Comparison of ENCODE assay signal across 13 cellular contexts in genomic region chr9:78292716-78293497, GRCh38. TPM values are rescaled to one million over a fixed set of nuclear protein-coding genes. Genes with fewer than 3 reads are reported as not detected.
DNase-seq lines count a peak whose midpoint lies in the region; ATAC-seq and TF ChIP-seq lines count a peak whose summit lies in the region.
"Had no signal": no experiment of that assay in that cellular context is flagged by ENCODE, and none has a peak within 500 bp of the region (broad histone marks: within the 10 kb centered on the region; RNA-seq: fewer than 3 reads in every experiment).

No MANE protein-coding gene starts in this region.

- no peaks in the 10 kb centered on the region for H3K9me3 Mint-ChIP-seq in activated T-helper 17 cell treated with anti-CD3 and anti-CD28 coated beads, Interleukin-2, amount 50 U/mL, for 72 hours
- no peaks in the 10 kb centered on the region for H3K9me3 Mint-ChIP-seq in neural crest cell

- peak; percentile 44 for DNase-seq in activated CD8-positive, alpha-beta memory T cell treated with anti-CD3 and anti-CD28 coated beads for 24 hours
- DNase-seq in activated CD8-positive, alpha-beta memory T cell treated with anti-CD3 and anti-CD28 coated beads, Interleukin-2, amount 50 U/mL, for 48 hours = no peak
- DNase-seq in neural crest cell (ENCODE audit: low read depth, low spot score) = no peak
- no peak for DNase-seq in PC-3
- no peak for DNase-seq in mesenteric fat pad (ENCODE audit: low spot score)
- DNase-seq: left colon, mucosa of descending colon, NCI-H1048, NCI-H748 treated with DMSO at 0.1 percent for 48 hours had no signal

- BruUV-seq in PC-3 (replicated peaks; lab: Mats Ljungman, UMichigan) = no TSS peak

- peak overlapping the region; percentile 10; the same call in 1 of the 2 replicates for H2AFZ ChIP-seq in Loucy (ENCODE audit: low read length)
- no peak overlapping the region for H2AFZ ChIP-seq in PC-3 (ENCODE audit: low read length)
- H2AFZ ChIP-seq: parathyroid adenoma had no signal

- H3K36me3 ChIP-seq in Loucy (ENCODE audit: insufficient read depth, low read length) (no peaks in the 10 kb centered on the region), PC-3 (ENCODE audit: low read depth, low read length) (no peaks in the 10 kb centered on the region)

- POLR2A ChIA-PET in PC-3 (lab: Charles Lee; ENCODE audit: unreplicated experiment) = no interaction called here

- intact Hi-C loops in PC-3 (cut with micrococcal nuclease) = no loop called here

- H3K36me3 Mint-ChIP-seq in activated T-helper 17 cell treated with anti-CD3 and anti-CD28 coated beads, Interleukin-2, amount 50 U/mL, for 72 hours (ENCODE audit: low read depth) = peaks cover 4% of the 10 kb centered on the region
- peaks cover 4% of the 10 kb centered on the region for H3K36me3 Mint-ChIP-seq in neural crest cell (ENCODE audit: low read depth)

- no peak overlapping the region for H3K9ac ChIP-seq in Loucy (ENCODE audit: low read depth, low read length, poor library complexity, severe bottlenecking)
- no peak overlapping the region for H3K9ac ChIP-seq in PC-3 (ENCODE audit: low read length)
- H3K9ac ChIP-seq: parathyroid adenoma had no signal

- H3K9me2 ChIP-seq in Loucy (replicated peaks; ENCODE audit: low read depth, low read length) (no peaks in the 10 kb centered on the region), PC-3 (replicated peaks; ENCODE audit: low read length) (no peaks in the 10 kb centered on the region)

- H3K79me2 ChIP-seq in Loucy (ENCODE audit: insufficient read depth, low read length) (no peaks in the 10 kb centered on the region), PC-3 (ENCODE audit: low read length) (peaks cover 9% of the 10 kb centered on the region)
- H3K79me2 ChIP-seq: parathyroid adenoma had no signal

- peak overlapping the region; percentile 51 for H3K4me3 Mint-ChIP-seq in activated T-helper 17 cell treated with anti-CD3 and anti-CD28 coated beads, Interleukin-2, amount 50 U/mL, for 72 hours
- H3K4me3 Mint-ChIP-seq in neural crest cell = peak overlapping the region; percentile 58

- no peak for TF ChIP-seq CTCF in Loucy (conservative IDR thresholded peaks at IDR 0.05; ENCODE audit: low read length)
- no peak for TF ChIP-seq CTCF in neural crest cell (conservative IDR thresholded peaks at IDR 0.05)
- TF ChIP-seq CTCF in PC-3 (conservative IDR thresholded peaks at IDR 0.05; ENCODE audit: low read depth, low read length) = no peak

- H4K20me1 ChIP-seq in Loucy (ENCODE audit: insufficient read depth, low read length, poor library complexity, severe bottlenecking) (no peaks in the 10 kb centered on the region), PC-3 (ENCODE audit: low read length) (no peaks in the 10 kb centered on the region)

- no peak overlapping the region for H3K4me3 ChIP-seq in Loucy (ENCODE audit: low read length, poor library complexity, severe bottlenecking)
- H3K4me3 ChIP-seq in PC-3 (ENCODE audit: low read length) = no peak overlapping the region
- H3K4me3 ChIP-seq: mucosa of descending colon had no signal

- H3K27me3 ChIP-seq in Loucy (ENCODE audit: insufficient read depth, low read length, poor library complexity, severe bottlenecking) (no peaks in the 10 kb centered on the region), PC-3 (ENCODE audit: low read length) (no peaks in the 10 kb centered on the region)

- H3K4me1 Mint-ChIP-seq in activated T-helper 17 cell treated with anti-CD3 and anti-CD28 coated beads, Interleukin-2, amount 50 U/mL, for 72 hours = peaks cover 5% of the 10 kb centered on the region
- peaks cover 32% of the 10 kb centered on the region for H3K4me1 Mint-ChIP-seq in neural crest cell

- no peak for ATAC-seq in activated T-helper 17 cell treated with anti-CD3 and anti-CD28 coated beads, Interleukin-2, amount 50 U/mL, for 72 hours (replicated peaks)
- ATAC-seq in PC-3 (no peak), HG02970 (IDR thresholded peaks at IDR 0.05; ENCODE audit: low FRiP score, unreplicated experiment) (no peak)
- ATAC-seq: left colon, mucosa of descending colon had no signal

- no peak overlapping the region for H3K27ac ChIP-seq in PC-3 (ENCODE audit: low read length)
- H3K27ac ChIP-seq: parathyroid adenoma had no signal

- H3K4me1 ChIP-seq in Loucy (ENCODE audit: insufficient read depth, low read length, poor library complexity, severe bottlenecking) = no peaks in the 10 kb centered on the region
- peaks cover 7% of the 10 kb centered on the region for H3K4me1 ChIP-seq in PC-3 (ENCODE audit: insufficient read depth, low read length)
- H3K4me1 ChIP-seq: parathyroid adenoma had no signal

- no peaks in the 10 kb centered on the region for H3F3A ChIP-seq in Loucy (ENCODE audit: low read depth)
- no peaks in the 10 kb centered on the region for H3F3A ChIP-seq in PC-3 (ENCODE audit: low read length, unreplicated experiment)

- H3K4me2 ChIP-seq in Loucy (ENCODE audit: low read depth, low read length, poor library complexity, severe bottlenecking) = no peak overlapping the region
- no peak overlapping the region for H3K4me2 ChIP-seq in PC-3 (ENCODE audit: low read length)

- no peaks in the 10 kb centered on the region for H3K27me3 Mint-ChIP-seq in activated T-helper 17 cell treated with anti-CD3 and anti-CD28 coated beads, Interleukin-2, amount 50 U/mL, for 72 hours
- no peaks in the 10 kb centered on the region for H3K27me3 Mint-ChIP-seq in neural crest cell (ENCODE audit: low read depth)

- H3K9me3 ChIP-seq in Loucy (ENCODE audit: insufficient read depth, low read depth, low read length) = no peaks in the 10 kb centered on the region
- H3K9me3 ChIP-seq in PC-3 (ENCODE audit: low read length) = no peaks in the 10 kb centered on the region
- H3K9me3 ChIP-seq: mucosa of descending colon had no signal

- H3K27ac Mint-ChIP-seq in activated T-helper 17 cell treated with anti-CD3 and anti-CD28 coated beads, Interleukin-2, amount 50 U/mL, for 72 hours = peak overlapping the region; percentile 1
- H3K27ac Mint-ChIP-seq in neural crest cell (ENCODE audit: unreplicated experiment) = no peak overlapping the region

- CTCF ChIA-PET in PC-3 (lab: Charles Lee) = no interaction called here

RNA-seq across cellular contexts. Expression of gene PSAT1, which starts 4.0 kb away (rescaled TPM):
- total RNA-seq in activated T-helper 17 cell treated with anti-CD3 and anti-CD28 coated beads, Interleukin-2, amount 50 U/mL, for 72 hours = 10 to 100 TPM; 14.1 to 62.2 TPM
- 164 and 166 TPM in 2 replicates for total RNA-seq in neural crest cell
- total RNA-seq in PC-3 (2014; rRNA removed) = 45.6 and 52.5 TPM in 2 replicates
- total RNA-seq in mesenteric fat pad = 19.1 TPM

RNA-seq across cellular contexts. Expression of gene CEP78, which starts 57.0 kb away (rescaled TPM):
- 10 to 100 TPM; 22.6 to 37.2 TPM for total RNA-seq in activated T-helper 17 cell treated with anti-CD3 and anti-CD28 coated beads, Interleukin-2, amount 50 U/mL, for 72 hours
- total RNA-seq in neural crest cell (66.4 and 71.0 TPM in 2 replicates), PC-3 (2014; rRNA removed) (35.2 and 52.5 TPM in 2 replicates), mesenteric fat pad (9.4 TPM)
